Comparison of ENCODE assay signal across 22 cellular contexts in the genomic region with DNA sequence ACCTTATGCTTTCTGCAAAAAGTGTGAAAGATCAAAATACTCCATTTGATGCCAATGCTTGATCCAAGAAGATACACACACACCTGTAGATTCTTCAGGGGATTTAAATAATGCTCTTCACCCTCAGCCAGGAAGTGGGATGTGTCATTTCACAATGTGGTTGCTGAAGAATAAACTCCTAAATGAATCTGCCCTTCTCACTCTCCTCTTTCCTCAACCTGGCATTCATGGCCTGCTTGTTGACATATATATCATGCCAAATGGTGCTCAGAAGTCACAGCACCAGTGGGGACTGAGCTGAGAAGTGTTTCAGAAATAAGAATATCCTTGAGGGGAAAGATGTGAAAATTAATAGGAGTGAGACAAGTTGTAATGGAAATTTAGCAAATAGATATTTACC.
DNase-seq lines count a peak whose midpoint lies in the region; ATAC-seq, FAIRE-seq and TF ChIP-seq lines count a peak whose summit lies in the region.
"Had no signal": no experiment of that assay in that cellular context is flagged by ENCODE, and none has a peak within 500 bp of the region (broad histone marks: within the 10 kb centered on the region; RNA-seq: fewer than 3 reads in every experiment).

No MANE protein-coding gene starts in this region.

- no peak overlapping the region; the same call in 1 of the 2 replicates for H2AFZ ChIP-seq in GM12878 (ENCODE audit: control insufficient read depth, low read depth, low read length)
- H2AFZ ChIP-seq: GM23248 had no signal

- H4K20me1 ChIP-seq in GM12878 (ENCODE audit: control insufficient read depth, insufficient read depth): no peaks in the 10 kb centered on the region
- H4K20me1 ChIP-seq: BLaER1 treated with 17β-estradiol and CSF1 and Interleukin-3, amounts not matched to agents 10 nM and 100 nM had no signal

- no peak for TF ChIP-seq CTCF in GM12878 (IDR thresholded peaks at IDR 0.05 in 2 of 3, conservative IDR thresholded peaks at IDR 0.05 in 1 of 3; ENCODE audit: control insufficient read depth in 2 of 3, extremely low read depth in 1 of 3, insufficient read depth in 1 of 3, low read depth in 3 of 3, low read length in 3 of 3)
- TF ChIP-seq CTCF in Peyer's patch (IDR thresholded peaks at IDR 0.05): no peak
- no peak for TF ChIP-seq CTCF in breast epithelium (IDR thresholded peaks at IDR 0.05)

- H3K4me1 ChIP-seq in GM12878 (ENCODE audit: control insufficient read depth, insufficient read depth, low read length): peaks cover 28% of the 10 kb centered on the region
- no peaks in the 10 kb centered on the region for H3K4me1 ChIP-seq in Peyer's patch
- H3K4me1 ChIP-seq in breast epithelium: peaks cover 0 to 6% of the 10 kb centered on the region in 2 donors
- H3K4me1 ChIP-seq: A549; BLaER1 treated with 17β-estradiol and CSF1 and Interleukin-3, amounts not matched to agents 10 nM and 100 nM had no signal

- no peak for TF ChIP-seq EP300 in GM12878 (IDR thresholded peaks at IDR 0.05; ENCODE audit: borderline replicate concordance in 1 of 2, control insufficient read depth in 1 of 2, low read depth in 2 of 2, low read length in 2 of 2)

- no peak overlapping the region for H3K9ac ChIP-seq in GM12878 (ENCODE audit: control insufficient read depth, insufficient read depth, low read length)
- H3K9ac ChIP-seq: BLaER1 treated with 17β-estradiol and CSF1 and Interleukin-3, amounts not matched to agents 10 nM and 100 nM; GM23248 had no signal

- no TSS peak for BruUV-seq in GM12878 (replicated peaks; lab: Mats Ljungman, UMichigan)

- RAD21 ChIA-PET in GM12878 (lab: Charles Lee; ENCODE audit: unreplicated experiment): no interaction called here

- ATAC-seq in GM18867 (IDR thresholded peaks at IDR 0.05; ENCODE audit: unreplicated experiment): peak; percentile 33
- peak; percentile 30 for ATAC-seq in GM19438 (IDR thresholded peaks at IDR 0.05; ENCODE audit: low read depth, unreplicated experiment)
- ATAC-seq in HG03378 (IDR thresholded peaks at IDR 0.05; ENCODE audit: unreplicated experiment): peak; percentile 40
- peak; percentile 32 for ATAC-seq in GM12878
- ATAC-seq in GM18498 (IDR thresholded peaks at IDR 0.05; ENCODE audit: unreplicated experiment): no peak
- ATAC-seq in GM21515 (IDR thresholded peaks at IDR 0.05; ENCODE audit: unreplicated experiment): no peak
- ATAC-seq: A549 had no signal

- no peaks in the 10 kb centered on the region for H3K79me2 ChIP-seq in GM12878 (ENCODE audit: control insufficient read depth, insufficient read depth, low read length)

- no peaks in the 10 kb centered on the region for H3K27me3 ChIP-seq in GM12878 (replicated peaks in 1 of 2; ENCODE audit: control insufficient read depth in 2 of 2, insufficient read depth in 2 of 2, low read length in 1 of 2)
- no peaks in the 10 kb centered on the region for H3K27me3 ChIP-seq in Peyer's patch
- H3K27me3 ChIP-seq in breast epithelium: no peaks in the 10 kb centered on the region
- H3K27me3 ChIP-seq: BLaER1 treated with 17β-estradiol and CSF1 and Interleukin-3, amounts not matched to agents 10 nM and 100 nM had no signal

- H3K27ac ChIP-seq in GM12878 (ENCODE audit: control insufficient read depth, insufficient read depth) (no peak overlapping the region), Peyer's patch (no peak overlapping the region), breast epithelium (no peak overlapping the region)
- H3K27ac ChIP-seq: A549; BLaER1 treated with 17β-estradiol and CSF1 and Interleukin-3, amounts not matched to agents 10 nM and 100 nM; GM23248 had no signal

- H3K4me2 ChIP-seq in GM12878 (ENCODE audit: control insufficient read depth, insufficient read depth): no peak overlapping the region
- H3K4me2 ChIP-seq: A549; BLaER1 treated with 17β-estradiol and CSF1 and Interleukin-3, amounts not matched to agents 10 nM and 100 nM had no signal

- H3K9me3 ChIP-seq in GM12878 (replicated peaks; ENCODE audit: control insufficient read depth, insufficient read depth, low read length) (no peaks in the 10 kb centered on the region), Peyer's patch (no peaks in the 10 kb centered on the region), breast epithelium (no peaks in the 10 kb centered on the region)
- H3K9me3 ChIP-seq: A549; BLaER1 treated with 17β-estradiol and CSF1 and Interleukin-3, amounts not matched to agents 10 nM and 100 nM had no signal

- peak; percentile 65 for FAIRE-seq in GM12878 (lab: Jason Lieb, UNC)
- FAIRE-seq: A549, D721Med, GM12891, HTR-8/SVneo had no signal

- H3K4me3 ChIP-seq in GM12878 (no peak overlapping the region), Peyer's patch (no peak overlapping the region), breast epithelium (no peak overlapping the region)
- H3K4me3 ChIP-seq: A549; BLaER1 treated with 17β-estradiol and CSF1 and Interleukin-3, amounts not matched to agents 10 nM and 100 nM; GM23248 had no signal

- no peak for TF ChIP-seq POLR2A in GM12878 (IDR thresholded peaks at IDR 0.05; ENCODE audit: low read depth, low read length)
- no peak for TF ChIP-seq POLR2A in Peyer's patch (IDR thresholded peaks at IDR 0.05)
- TF ChIP-seq POLR2A in breast epithelium (IDR thresholded peaks at IDR 0.05): no peak

- in situ Hi-C loops in GM12878 (cut with MboI): no loop called here

- POLR2A ChIA-PET in GM12878 (lab: Charles Lee): no interaction called here

- intact Hi-C loops in GM12878 (cut with micrococcal nuclease; ENCODE audit: unreplicated experiment): loop anchor here (10.0 kb wide), 1 partner anchor 350 kb away; no protein-coding TSS in a partner anchor
- intact Hi-C loops in breast epithelium (cut with DNase I; ENCODE audit: low total_unique reads): no loop called here

- H3K36me3 ChIP-seq in GM12878 (ENCODE audit: control insufficient read depth in 2 of 2, insufficient read depth in 2 of 2, low read length in 1 of 2) (no peaks in the 10 kb centered on the region), Peyer's patch (no peaks in the 10 kb centered on the region), breast epithelium (no peaks in the 10 kb centered on the region)
- H3K36me3 ChIP-seq: BLaER1 treated with 17β-estradiol and CSF1 and Interleukin-3, amounts not matched to agents 10 nM and 100 nM had no signal

- no peak for DNase-seq in GM12878 (ENCODE audit: low read depth, low spot score)
- no peak for DNase-seq in Peyer's patch
- DNase-seq in breast epithelium (ENCODE audit: low spot score in 2 of 2): no peak
- DNase-seq: CD8-positive, alpha-beta memory T cell; DMS79; GM23248; HCEC 1CT; NCI-H1105; NCI-H1694; NCI-H226; NCI-H526; RPMI8226 had no signal

- TF ChIP-seq RAD21 in GM12878 (IDR thresholded peaks at IDR 0.05; ENCODE audit: insufficient read depth, low read depth, low read length): no peak

- SMC1A ChIA-PET in GM12878 (lab: Charles Lee; ENCODE audit: uncharacterized antibody, unreplicated experiment): interaction anchor here (1.1 kb wide), 1 partner anchor 140 kb away, joined by 4 read pairs; no protein-coding TSS in a partner anchor

- CTCF ChIA-PET in GM12878 (lab: Yijun Ruan, JAX): interaction anchor here (0.6 kb wide), 1 partner anchor 123 kb away, joined by 4 read pairs; no protein-coding TSS in a partner anchor

TF ChIP-seq in GM12878, 131 proteins besides CTCF, POLR2A, EP300 and RAD21:
- no peak for TF ChIP-seq ZBTB40 (IDR thresholded peaks at IDR 0.05; ENCODE audit: borderline replicate concordance)
- TF ChIP-seq MEF2B (IDR thresholded peaks at IDR 0.05; ENCODE audit: partially characterized antibody, poor library complexity, severe bottlenecking): no peak

Comparison
In these comparisons a context has a peak if more than half of its experiments do, and no peak if none do; other contexts are left out.
1. ATAC-seq: peak in GM18867 (single experiment), GM19438 (single experiment), HG03378 (single experiment) and GM12878 (single experiment); none in GM18498 (single experiment) and GM21515 (single experiment).